31 cellular contexts compared by ENCODE assay signal in genomic region chr3:20110826-20111225, GRCh38.
"Had no signal": no experiment of that assay in that cellular context is flagged by ENCODE, and none has a peak within 500 bp of the region (broad histone marks: within the 10 kb centered on the region; RNA-seq: fewer than 3 reads in every experiment).

No MANE protein-coding gene starts in this region.

- H3K4me3 ChIP-seq: neural progenitor cell, ovary, psoas muscle, skin epidermis, smooth muscle cell, spleen, suprapubic skin, testis, tibial artery, transverse colon, upper lobe of right lung, uterus had no signal

- H3K4me3 Mint-ChIP-seq: natural killer cell; nephron; neural progenitor cell; stimulated activated memory B cell treated with anti-CD40 and anti-IgM and Interleukin-4, amounts not matched to agents 10 μg/mL and 1 μg/mL and 100 μg/mL, for 72 hours; stimulated activated naive CD8-positive, alpha-beta T cell treated with anti-CD3 and anti-CD28 coated beads, Interleukin-15, amount 100 ng/mL, for 72 hours; type B pancreatic cell had no signal

- H3K27ac ChIP-seq: neural progenitor cell, ovary, parathyroid adenoma, psoas muscle, skin epidermis, spleen, suprapubic skin, testis, tibial artery, transverse colon, upper lobe of right lung, uterus had no signal

- H2AFZ ChIP-seq: neural progenitor cell, parathyroid adenoma had no signal

- ATAC-seq: natural killer cell; psoas muscle; right cardiac atrium; sciatic nerve; stimulated activated memory B cell treated with anti-CD40 and anti-IgM and Interleukin-4, amounts not matched to agents 10 μg/mL and 1 μg/mL and 100 μg/mL, for 72 hours; stimulated activated naive CD8-positive, alpha-beta T cell treated with anti-CD3 and anti-CD28 coated beads, Interleukin-15, amount 100 ng/mL, for 72 hours; stimulated activated naive CD8-positive, alpha-beta T cell treated with anti-CD3 and anti-CD28 coated beads, Interleukin-15, Interleukin-2, amounts not matched to agents 100 U/mL and 50 U/mL, for 24 hours; upper lobe of right lung had no signal

- H3K9me3 ChIP-seq: ovary, psoas muscle, spleen, suprapubic skin, testis, tibial artery, transverse colon, upper lobe of right lung, uterus had no signal

- H3K36me3 ChIP-seq: neural progenitor cell, ovary, uterus had no signal

- H3K36me3 Mint-ChIP-seq: neural progenitor cell had no signal

- H3K27me3 ChIP-seq: neural progenitor cell, ovary, spleen, suprapubic skin, testis, tibial artery, transverse colon, upper lobe of right lung, uterus had no signal

- H3K4me1 Mint-ChIP-seq: nephron; neural progenitor cell; stimulated activated memory B cell treated with anti-CD40 and anti-IgM and Interleukin-4, amounts not matched to agents 10 μg/mL and 1 μg/mL and 100 μg/mL, for 72 hours had no signal

- H3K27ac Mint-ChIP-seq: natural killer cell; nephron; neural progenitor cell; stimulated activated memory B cell treated with anti-CD40 and anti-IgM and Interleukin-4, amounts not matched to agents 10 μg/mL and 1 μg/mL and 100 μg/mL, for 72 hours; stimulated activated naive CD8-positive, alpha-beta T cell treated with anti-CD3 and anti-CD28 coated beads, Interleukin-15, amount 100 ng/mL, for 72 hours; type B pancreatic cell had no signal

- H3K9ac ChIP-seq: neural progenitor cell, parathyroid adenoma had no signal

- H3K27me3 Mint-ChIP-seq: progenitor cell of endocrine pancreas; stimulated activated memory B cell treated with anti-CD40 and anti-IgM and Interleukin-4, amounts not matched to agents 10 μg/mL and 1 μg/mL and 100 μg/mL, for 72 hours; stimulated activated naive CD8-positive, alpha-beta T cell treated with anti-CD3 and anti-CD28 coated beads, Interleukin-15, amount 100 ng/mL, for 72 hours; type B pancreatic cell had no signal

- DNase-seq: natural killer cell; occipital lobe; ovary; posterior cingulate gyrus; psoas muscle; right cardiac atrium; spleen; stimulated activated CD4-positive, alpha-beta T cell treated with anti-CD3 and anti-CD28 coated beads, Interleukin-12 subunit alpha, Interleukin-12 subunit beta, amount 100 ng/mL, for 4 hours; stimulated activated CD4-positive, alpha-beta T cell treated with anti-CD3 and anti-CD28 coated beads, Interleukin-1b, Interleukin-23, amount 100 ng/mL, for 48 hours; stimulated activated CD4-positive, alpha-beta T cell treated with anti-CD3 and anti-CD28 coated beads, Interleukin-4, amount 100 ng/mL, for 1 hour; stimulated activated CD4-positive, alpha-beta T cell treated with anti-CD3 and anti-CD28 coated beads, Interleukin-4, amount 100 ng/mL, for 4 hours; stimulated activated CD8-positive, alpha-beta memory T cell treated with anti-CD3 and anti-CD28 coated beads, Interleukin-4, amount 100 ng/mL, for 48 hours; stimulated activated naive CD4-positive, alpha-beta T cell; stimulated activated naive CD8-positive, alpha-beta T cell treated with anti-CD3 and anti-CD28 coated beads, Interleukin-15, amount 100 ng/mL, for 72 hours; stimulated activated naive CD8-positive, alpha-beta T cell treated with anti-CD3 and anti-CD28 coated beads, Interleukin-15, Interleukin-2, amounts not matched to agents 100 U/mL and 50 U/mL, for 24 hours; substantia nigra; testis; tibial artery; transverse colon; upper lobe of right lung; uterus had no signal

- H3K4me2 ChIP-seq: neural progenitor cell, smooth muscle cell had no signal

- H3K4me1 ChIP-seq: neural progenitor cell, parathyroid adenoma, psoas muscle, suprapubic skin, testis, tibial artery, transverse colon, upper lobe of right lung, uterus had no signal

- H3K9me3 Mint-ChIP-seq: natural killer cell; nephron; neural progenitor cell; stimulated activated memory B cell treated with anti-CD40 and anti-IgM and Interleukin-4, amounts not matched to agents 10 μg/mL and 1 μg/mL and 100 μg/mL, for 72 hours; stimulated activated naive CD8-positive, alpha-beta T cell treated with anti-CD3 and anti-CD28 coated beads, Interleukin-15, amount 100 ng/mL, for 72 hours; type B pancreatic cell had no signal
